Comparison of ENCODE assay signal across 1 cellular context in genomic region chr21:43333301-43334062, GRCh38.
TF ChIP-seq lines count a peak whose summit lies in the region.

No MANE protein-coding gene starts in this region.

TF ChIP-seq in HepG2, 621 proteins besides CTCF, POLR2A, EP300 and RAD21 (continued from another document):
- no peak for TF ChIP-seq HNF1A (IDR thresholded peaks at IDR 0.05; ENCODE audit: low read depth)
- TF ChIP-seq HNF1A (CRISPR knock-in tag; IDR thresholded peaks at IDR 0.05; ENCODE audit: borderline replicate concordance) = 0 out of 2 replicates have a peak, but pooled peaks have one; percentile 19
- peak; percentile 54; the same call in 1 of the 2 replicates for TF ChIP-seq PATZ1 (CRISPR knock-in tag; IDR thresholded peaks at IDR 0.05)
- TF ChIP-seq DPF2 (CRISPR knock-in tag; IDR thresholded peaks at IDR 0.05; ENCODE audit: borderline replicate concordance, low read depth) = 0 out of 2 replicates have a peak, but pooled peaks have one; percentile 45
TF ChIP-seq in HepG2: peak in this region for 51.
